Comparison of ENCODE assay signal across 8 cellular contexts in genomic region chr2:126972272-126972626, GRCh38.
DNase-seq lines count a peak whose midpoint lies in the region; ATAC-seq and TF ChIP-seq lines count a peak whose summit lies in the region.

No MANE protein-coding gene starts in this region.

- CTCF ChIA-PET in IMR-90 (lab: Yijun Ruan, JAX): interaction anchor here (0.7 to 1.5 kb wide), 5 partner anchors 8 to 78 kb away, joined by 3 to 5 read pairs (median 4); no protein-coding TSS in a partner anchor

- TF ChIP-seq POLR2A in IMR-90 (IDR thresholded peaks at IDR 0.05; ENCODE audit: low read depth, low read length) (no peak), GM18505 (IDR thresholded peaks at IDR 0.05; ENCODE audit: borderline replicate concordance, extremely low read depth, insufficient read depth, insufficient read length) (no peak)

- no peaks in the 10 kb centered on the region for H3K9me1 ChIP-seq in IMR-90 (ENCODE audit: insufficient read depth, low read length)

- intact Hi-C loops in IMR-90 (cut with micrococcal nuclease): loop anchor here (1.0 kb wide), 1 partner anchor 78 kb away; no protein-coding TSS in a partner anchor

- H3K56ac ChIP-seq in IMR-90 (ENCODE audit: extremely low read depth, insufficient read depth, low read length): no peak overlapping the region

- in situ Hi-C loops in IMR-90 (cut with MboI; ENCODE audit: low sequenced_read_pairs): no loop called here

- H3K9ac ChIP-seq in BLaER1 (peak overlapping the region; percentile 36; the same call in 1 of the 2 replicates), IMR-90 (ENCODE audit: low read depth, low read length) (no peak overlapping the region), parathyroid adenoma (no peak overlapping the region)

- no TSS peak for BruUV-seq in IMR-90 (replicated peaks; lab: Mats Ljungman, UMichigan)

- no peaks in the 10 kb centered on the region for H4K20me1 ChIP-seq in BLaER1
- no peaks in the 10 kb centered on the region for H4K20me1 ChIP-seq in IMR-90 (ENCODE audit: insufficient read depth, low read length)

- H4K5ac ChIP-seq in IMR-90 (ENCODE audit: low read depth, low read length): no peak overlapping the region

- no peak overlapping the region for H4K91ac ChIP-seq in IMR-90 (ENCODE audit: insufficient read depth, low read depth, low read length)

- peak overlapping the region; percentile 11 for H2AFZ ChIP-seq in IMR-90 (replicated peaks; ENCODE audit: low read length, poor library complexity)
- peak overlapping the region; percentile 85 for H2AFZ ChIP-seq in parathyroid adenoma

- H3K4me2 ChIP-seq in BLaER1 (peak overlapping the region; percentile 90), IMR-90 (ENCODE audit: low read depth, low read length) (no peak overlapping the region), parathyroid adenoma (ENCODE audit: low read length) (peak overlapping the region; percentile 97)

- no peak overlapping the region for H3K18ac ChIP-seq in IMR-90 (ENCODE audit: low read depth, low read length)

- H3K27ac ChIP-seq in BLaER1 (peak overlapping the region; percentile 52; the same call in 1 of the 2 replicates), IMR-90 (ENCODE audit: insufficient read depth, low read length) (no peak overlapping the region), coronary artery (no peak overlapping the region), parathyroid adenoma (no peak overlapping the region)

- H3K79me2 ChIP-seq in parathyroid adenoma: no peaks in the 10 kb centered on the region

- no peak for ATAC-seq in IMR-90 (ENCODE audit: low read depth)
- no peak for ATAC-seq in GM18505 (IDR thresholded peaks at IDR 0.05; ENCODE audit: unreplicated experiment)

- no peak overlapping the region for H3K23ac ChIP-seq in IMR-90 (ENCODE audit: low read depth, low read length)

- H3K4me3 ChIP-seq in BLaER1: peak overlapping the region; percentile 43; the same call in 1 of the 2 replicates
- H3K4me3 ChIP-seq in IMR-90 (ENCODE audit: insufficient read depth, low read depth, low read length): no peak overlapping the region
- H3K4me3 ChIP-seq in coronary artery: peak overlapping the region; percentile 73
- peak overlapping the region; percentile 60 for H3K4me3 ChIP-seq in parathyroid adenoma (ENCODE audit: low read depth, low read length)

- POLR2A ChIA-PET in IMR-90 (lab: Charles Lee; ENCODE audit: unreplicated experiment): no interaction called here

- H2BK5ac ChIP-seq in IMR-90 (ENCODE audit: low read depth, low read length, poor library complexity, severe bottlenecking): no peak overlapping the region

- H3K4me1 ChIP-seq in BLaER1 (peaks cover 37% of the 10 kb centered on the region), IMR-90 (ENCODE audit: control insufficient read depth, insufficient read depth, low read length) (no peaks in the 10 kb centered on the region), parathyroid adenoma (no peaks in the 10 kb centered on the region)

- no peak overlapping the region for H3K14ac ChIP-seq in IMR-90 (replicated peaks; ENCODE audit: low read depth, low read length)

- no peak overlapping the region for H2BK15ac ChIP-seq in IMR-90 (ENCODE audit: low read depth, low read length)

- H3K36me3 ChIP-seq in BLaER1: no peaks in the 10 kb centered on the region
- no peaks in the 10 kb centered on the region for H3K36me3 ChIP-seq in IMR-90 (ENCODE audit: control insufficient read depth, insufficient read depth, low read length)
- no peaks in the 10 kb centered on the region for H3K36me3 ChIP-seq in parathyroid adenoma (ENCODE audit: control insufficient read depth, insufficient read depth, low read length)

- no peak for TF ChIP-seq RAD21 in IMR-90 (IDR thresholded peaks at IDR 0.05; ENCODE audit: low read length)

- DNase-seq in IMR-90 (no peak), coronary artery (ENCODE audit: low spot score) (no peak), GF-D8 (lab: John Stamatoyannopoulos, UW) (no peak)
- no peak for DNase-seq in stimulated activated naive CD4-positive, alpha-beta T cell (lab: John Stamatoyannopoulos, UW)
- DNase-seq in activated effector memory CD4-positive, alpha-beta T cell treated with anti-CD3 and anti-CD28 coated beads, Interleukin-2, amount 50 U/mL, for 16 hours: no peak

- H2AK9ac ChIP-seq in IMR-90 (replicated peaks; ENCODE audit: low read depth, low read length, poor library complexity): peak overlapping the region; percentile 61

- H3K79me1 ChIP-seq in IMR-90 (ENCODE audit: low read depth in 1 of 2, low read length in 2 of 2): no peaks in the 10 kb centered on the region

- H3K27me3 ChIP-seq in BLaER1 (peaks cover 3% of the 10 kb centered on the region; the same call in 1 of the 2 replicates), IMR-90 (ENCODE audit: control insufficient read depth, insufficient read depth, low read length) (peaks cover 46% of the 10 kb centered on the region), parathyroid adenoma (ENCODE audit: control insufficient read depth, insufficient read depth, low read length) (no peaks in the 10 kb centered on the region)

- H2BK120ac ChIP-seq in IMR-90 (ENCODE audit: low read depth, low read length): no peak overlapping the region

- dilution Hi-C loops in IMR-90 (cut with HindIII; ENCODE audit: low sequenced_read_pairs, unreplicated experiment): no loop called here

- no peaks in the 10 kb centered on the region for H3K9me3 ChIP-seq in BLaER1
- H3K9me3 ChIP-seq in IMR-90 (ENCODE audit: control insufficient read depth, insufficient read depth, low read length): no peaks in the 10 kb centered on the region
- no peaks in the 10 kb centered on the region for H3K9me3 ChIP-seq in parathyroid adenoma (ENCODE audit: control insufficient read depth, low read length)

- no peak overlapping the region for H4K8ac ChIP-seq in IMR-90 (ENCODE audit: low read depth in 2 of 2, low read length in 2 of 2)

- H2BK20ac ChIP-seq in IMR-90 (ENCODE audit: low read depth, low read length): no peak overlapping the region

- H2AK5ac ChIP-seq in IMR-90 (ENCODE audit: low read depth, low read length): no peak overlapping the region

- H3K4ac ChIP-seq in IMR-90 (ENCODE audit: low read depth, low read length): no peak overlapping the region

- no peak for TF ChIP-seq CTCF in IMR-90 (conservative IDR thresholded peaks at IDR 0.05; ENCODE audit: low read depth, low read length)
- peak; percentile 3 for TF ChIP-seq CTCF in coronary artery (IDR thresholded peaks at IDR 0.05)
- TF ChIP-seq CTCF in parathyroid adenoma (IDR thresholded peaks at IDR 0.05): no peak

- 0% methylated on average over 2 of the region's 10 CpGs; no CpG with 5 or more reads in 1 of the 2 experiments for WGBS in IMR-90 (ENCODE audit: extremely low coverage in 2 of 2, insufficient read length in 1 of 2), 2 experiments

TF ChIP-seq in IMR-90, 13 proteins besides CTCF, POLR2A, EP300 and RAD21:
- TF ChIP-seq USF2 (IDR thresholded peaks at IDR 0.05; ENCODE audit: low read depth, low read length) (no peak), BHLHE40 (IDR thresholded peaks at IDR 0.05; ENCODE audit: low read depth, low read length) (no peak)
- TF ChIP-seq, protein P1, sequence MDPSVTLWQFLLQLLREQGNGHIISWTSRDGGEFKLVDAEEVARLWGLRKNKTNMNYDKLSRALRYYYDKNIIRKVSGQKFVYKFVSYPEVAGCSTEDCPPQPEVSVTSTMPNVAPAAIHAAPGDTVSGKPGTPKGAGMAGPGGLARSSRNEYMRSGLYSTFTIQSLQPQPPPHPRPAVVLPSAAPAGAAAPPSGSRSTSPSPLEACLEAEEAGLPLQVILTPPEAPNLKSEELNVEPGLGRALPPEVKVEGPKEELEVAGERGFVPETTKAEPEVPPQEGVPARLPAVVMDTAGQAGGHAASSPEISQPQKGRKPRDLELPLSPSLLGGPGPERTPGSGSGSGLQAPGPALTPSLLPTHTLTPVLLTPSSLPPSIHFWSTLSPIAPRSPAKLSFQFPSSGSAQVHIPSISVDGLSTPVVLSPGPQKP (IDR thresholded peaks at IDR 0.05; ENCODE audit: borderline replicate concordance, low read depth, low read length): no peak
TF ChIP-seq in IMR-90: peak in this region for 0.
